15 cellular contexts compared by ENCODE assay signal in the genomic region with DNA sequence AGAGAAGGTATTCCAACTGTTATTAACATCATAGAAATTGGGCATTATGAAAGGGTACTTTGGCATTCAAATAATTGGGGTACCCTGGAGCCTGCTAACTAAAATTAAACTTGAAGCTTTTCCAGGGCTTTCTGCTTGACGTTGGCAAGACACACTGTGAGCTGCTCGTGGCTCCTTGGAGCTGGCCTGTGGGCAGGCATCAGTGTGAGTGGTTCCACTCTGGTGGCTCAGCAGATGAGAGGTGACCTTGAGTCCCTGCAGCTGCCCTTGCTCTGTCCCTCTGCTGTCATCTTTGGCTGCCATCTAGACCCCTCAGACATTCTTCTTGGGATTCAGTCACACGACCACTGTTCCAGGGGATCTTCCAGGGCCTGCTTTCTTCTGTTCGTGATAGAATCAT.
"Had no signal": no experiment of that assay in that cellular context is flagged by ENCODE, and none has a peak within 500 bp of the region (broad histone marks: within the 10 kb centered on the region; RNA-seq: fewer than 3 reads in every experiment).

No MANE protein-coding gene starts in this region.

- DNase-seq: activated CD4-positive, alpha-beta memory T cell treated with anti-CD3 and anti-CD28 coated beads for 36 hours; activated CD4-positive, CD25-positive, alpha-beta regulatory T cell treated with anti-CD3 and anti-CD28 coated beads, Interleukin-2, amount 50 U/mL, for 72 hours; activated naive CD4-positive, alpha-beta T cell; adrenal gland; effector memory CD8-positive, alpha-beta T cell; immature natural killer cell; left cardiac atrium; mammary epithelial cell; substantia nigra; trophoblast cell had no signal

- H3K27me3 Mint-ChIP-seq: activated CD4-positive, alpha-beta memory T cell treated with anti-CD3 and anti-CD28 coated beads for 36 hours; central memory CD8-positive, alpha-beta T cell; effector memory CD8-positive, alpha-beta T cell; natural killer cell treated with Interleukin-12 subunit alpha and Interleukin-12 subunit beta and Interleukin-15 and Interleukin-18, amount 100 ng/mL, for 72 hours; stimulated activated memory B cell treated with anti-CD40 and anti-IgM and Interleukin-4, amounts not matched to agents 10 μg/mL and 1 μg/mL and 100 μg/mL, for 72 hours had no signal

- H3K4me2 ChIP-seq: smooth muscle cell had no signal

- H3K27ac Mint-ChIP-seq: activated CD4-positive, alpha-beta memory T cell treated with anti-CD3 and anti-CD28 coated beads for 36 hours; natural killer cell treated with Interleukin-12 subunit alpha and Interleukin-12 subunit beta and Interleukin-15 and Interleukin-18, amount 100 ng/mL, for 72 hours; stimulated activated memory B cell treated with anti-CD40 and anti-IgM and Interleukin-4, amounts not matched to agents 10 μg/mL and 1 μg/mL and 100 μg/mL, for 72 hours had no signal

- H3K4me3 Mint-ChIP-seq: activated CD4-positive, alpha-beta memory T cell treated with anti-CD3 and anti-CD28 coated beads for 36 hours; central memory CD8-positive, alpha-beta T cell; effector memory CD8-positive, alpha-beta T cell; immature natural killer cell; natural killer cell treated with Interleukin-12 subunit alpha and Interleukin-12 subunit beta and Interleukin-15 and Interleukin-18, amount 100 ng/mL, for 72 hours; stimulated activated memory B cell treated with anti-CD40 and anti-IgM and Interleukin-4, amounts not matched to agents 10 μg/mL and 1 μg/mL and 100 μg/mL, for 72 hours had no signal

- H3K27ac ChIP-seq: adrenal gland, epithelial cell of prostate had no signal

- H3K27me3 ChIP-seq: adrenal gland had no signal

- H3K9me3 Mint-ChIP-seq: activated CD4-positive, alpha-beta memory T cell treated with anti-CD3 and anti-CD28 coated beads for 36 hours; central memory CD8-positive, alpha-beta T cell; effector memory CD8-positive, alpha-beta T cell; immature natural killer cell; natural killer cell treated with Interleukin-12 subunit alpha and Interleukin-12 subunit beta and Interleukin-15 and Interleukin-18, amount 100 ng/mL, for 72 hours; stimulated activated memory B cell treated with anti-CD40 and anti-IgM and Interleukin-4, amounts not matched to agents 10 μg/mL and 1 μg/mL and 100 μg/mL, for 72 hours had no signal

- ATAC-seq: effector memory CD8-positive, alpha-beta T cell; natural killer cell treated with Interleukin-12 subunit alpha and Interleukin-12 subunit beta and Interleukin-15 and Interleukin-18, amount 100 ng/mL, for 72 hours; stimulated activated memory B cell treated with anti-CD40 and anti-IgM and Interleukin-4, amounts not matched to agents 10 μg/mL and 1 μg/mL and 100 μg/mL, for 72 hours had no signal

- H3K9me3 ChIP-seq: adrenal gland had no signal

- H3K4me3 ChIP-seq: adrenal gland, smooth muscle cell had no signal
